In genomic region chr2:219129589-219129988, GRCh38 we compare ENCODE assay signal across 19 cellular contexts.
"Had no signal": no experiment of that assay in that cellular context is flagged by ENCODE, and none has a peak within 500 bp of the region (broad histone marks: within the 10 kb centered on the region; RNA-seq: fewer than 3 reads in every experiment).

No MANE protein-coding gene starts in this region.

- H3K9me3 ChIP-seq: esophagus muscularis mucosa, gastroesophageal sphincter, heart right ventricle, left lung, lower lobe of right lung had no signal

- H3K27ac ChIP-seq: dorsolateral prefrontal cortex, esophagus muscularis mucosa, foreskin keratinocyte, gastroesophageal sphincter, heart right ventricle, left lung, lower lobe of right lung had no signal

- H3K36me3 ChIP-seq: esophagus muscularis mucosa, gastroesophageal sphincter, left lung, lower lobe of right lung had no signal

- DNase-seq: dermis blood vessel endothelial cell; dorsolateral prefrontal cortex; effector CD4-positive, alpha-beta T cell; effector memory CD4-positive, alpha-beta T cell; foreskin keratinocyte; glutamatergic neuron; head of caudate nucleus; heart right ventricle; hippocampal formation; left cardiac atrium; left lung; left ventricle myocardium superior; lower lobe of right lung; mesendoderm; midbrain; naive thymus-derived CD4-positive, alpha-beta T cell had no signal

- H3K4me3 ChIP-seq: coronary artery, dorsolateral prefrontal cortex, esophagus muscularis mucosa, gastroesophageal sphincter, heart right ventricle, left lung, lower lobe of right lung had no signal

- H3K27me3 ChIP-seq: dorsolateral prefrontal cortex, esophagus muscularis mucosa, foreskin keratinocyte, gastroesophageal sphincter, heart right ventricle, left lung had no signal

- H3K4me1 ChIP-seq: foreskin keratinocyte had no signal
